Comparison of ENCODE assay signal across 2 cellular contexts in the genomic region with DNA sequence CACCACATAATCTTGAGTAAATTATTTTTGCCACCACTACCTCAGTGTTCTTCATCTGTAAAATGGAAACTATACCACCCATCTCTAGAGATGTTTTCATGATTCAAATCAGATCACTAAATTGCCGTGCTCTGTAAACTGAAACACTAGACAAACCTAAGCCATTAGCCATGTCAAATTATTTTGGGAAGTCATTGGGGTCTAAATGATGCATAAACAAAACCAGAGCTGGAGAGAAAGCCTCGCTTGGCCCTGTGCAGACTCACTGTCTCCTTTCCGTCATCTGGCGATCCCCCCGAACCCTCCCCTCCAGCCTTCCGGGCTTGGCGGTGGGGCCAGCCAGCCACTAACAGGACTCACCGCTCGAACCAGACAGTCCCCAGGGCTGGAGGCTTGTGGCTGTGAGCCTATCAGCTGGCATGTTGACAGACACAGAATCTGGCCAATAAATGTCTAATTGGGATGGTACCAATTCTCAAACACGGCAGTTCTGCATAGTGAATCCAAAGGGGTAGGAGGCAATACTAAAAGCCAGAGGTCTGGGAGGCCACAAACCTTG.
TF ChIP-seq lines count a peak whose summit lies in the region.

No MANE protein-coding gene starts in this region.

TF ChIP-seq in HEK293T, 16 proteins besides CTCF, POLR2A, EP300 and RAD21:
- TF ChIP-seq, protein P1, sequence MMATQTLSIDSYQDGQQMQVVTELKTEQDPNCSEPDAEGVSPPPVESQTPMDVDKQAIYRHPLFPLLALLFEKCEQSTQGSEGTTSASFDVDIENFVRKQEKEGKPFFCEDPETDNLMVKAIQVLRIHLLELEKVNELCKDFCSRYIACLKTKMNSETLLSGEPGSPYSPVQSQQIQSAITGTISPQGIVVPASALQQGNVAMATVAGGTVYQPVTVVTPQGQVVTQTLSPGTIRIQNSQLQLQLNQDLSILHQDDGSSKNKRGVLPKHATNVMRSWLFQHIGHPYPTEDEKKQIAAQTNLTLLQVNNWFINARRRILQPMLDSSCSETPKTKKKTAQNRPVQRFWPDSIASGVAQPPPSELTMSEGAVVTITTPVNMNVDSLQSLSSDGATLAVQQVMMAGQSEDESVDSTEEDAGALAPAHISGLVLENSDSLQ (IDR thresholded peaks at IDR 0.05), result peak; percentile 57
- TF ChIP-seq ELF4 (IDR thresholded peaks at IDR 0.05), result no peak

TF ChIP-seq in K562, 482 proteins besides CTCF, POLR2A, EP300 and RAD21:
- TF ChIP-seq, protein P1 (IDR thresholded peaks at IDR 0.05), result peak; percentile 43; the same call in 1 of the 2 replicates
- TF ChIP-seq SMARCE1 (IDR thresholded peaks at IDR 0.05), result no peak
TF ChIP-seq in K562: peak in this region for 1.
